In genomic region chr22:31082606-31083376, GRCh38 we compare ENCODE assay signal across 8 cellular contexts.
A peak's percentile ranks its signal among the peaks of the same experiment; 100 is the strongest.
DNase-seq lines count a peak whose midpoint lies in the region; ATAC-seq and TF ChIP-seq lines count a peak whose summit lies in the region.

No MANE protein-coding gene starts in this region.

- no peak for ATAC-seq in HG02610 (IDR thresholded peaks at IDR 0.05; ENCODE audit: unreplicated experiment)

- DNase-seq in activated CD4-positive, CD25-positive, alpha-beta regulatory T cell treated with anti-CD3 and anti-CD28 coated beads, Interleukin-2, amount 50 U/mL, for 16 hours (ENCODE audit: low read depth, low spot score): peak; percentile 17
- DNase-seq in activated CD4-positive, CD25-positive, alpha-beta regulatory T cell treated with anti-CD3 and anti-CD28 coated beads, Interleukin-2, amount 50 U/mL, for 72 hours: no peak
- DNase-seq in astrocyte of the hippocampus (ENCODE audit: low read depth, low spot score): peak; percentile 57
- peak; percentile 73 for DNase-seq in iris pigment epithelial cell (ENCODE audit: low read depth)
- DNase-seq in stimulated activated CD4-positive, alpha-beta T cell treated with anti-CD3 and anti-CD28 coated beads, Interleukin-2, amount 100 ng/mL, for 48 hours: peak; percentile 54 to 60
- DNase-seq in GF-D8 (lab: John Stamatoyannopoulos, UW): no peak

- peak; percentile 32 for TF ChIP-seq POLR2A in Raji (IDR thresholded peaks at IDR 0.05; ENCODE audit: insufficient read depth, low read depth, low read length)

Comparison
In these comparisons a context has a peak if more than half of its experiments do, and no peak if none do; other contexts are left out.
1. DNase-seq: peak in activated CD4-positive, CD25-positive, alpha-beta regulatory T cell treated with anti-CD3 and anti-CD28 coated beads, Interleukin-2, amount 50 U/mL, for 16 hours (single experiment), astrocyte of the hippocampus (single experiment), iris pigment epithelial cell (single experiment) and stimulated activated CD4-positive, alpha-beta T cell treated with anti-CD3 and anti-CD28 coated beads, Interleukin-2, amount 100 ng/mL, for 48 hours (2 of 2); none in activated CD4-positive, CD25-positive, alpha-beta regulatory T cell treated with anti-CD3 and anti-CD28 coated beads, Interleukin-2, amount 50 U/mL, for 72 hours (single experiment) and GF-D8 (single experiment).